In the genomic region with DNA sequence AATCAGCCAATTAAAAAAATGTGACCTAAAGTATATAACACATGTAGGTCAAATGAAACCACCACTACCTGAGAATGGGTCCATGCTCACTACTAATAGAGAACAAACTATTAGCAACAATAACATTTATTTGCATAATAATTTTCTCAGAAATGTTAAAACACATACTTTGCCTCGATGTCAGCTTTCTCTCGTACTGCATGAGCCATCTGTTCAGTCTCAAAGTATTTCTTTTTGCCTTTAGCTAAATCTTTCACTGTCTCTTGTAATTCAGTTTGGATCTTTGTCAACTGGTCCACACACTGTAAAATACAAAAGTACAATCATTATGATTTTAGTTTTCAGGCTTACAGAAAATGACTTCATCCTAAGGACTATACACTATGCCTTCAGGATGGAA, we compare ENCODE assay signal across 18 cellular contexts.
DNase-seq lines count a peak whose midpoint lies in the region; ATAC-seq, FAIRE-seq and TF ChIP-seq lines count a peak whose summit lies in the region.
"Had no signal": no experiment of that assay in that cellular context is flagged by ENCODE, and none has a peak within 500 bp of the region (broad histone marks: within the 10 kb centered on the region; RNA-seq: fewer than 3 reads in every experiment).

No MANE protein-coding gene starts in this region.

- no peaks in the 10 kb centered on the region for H4K20me1 ChIP-seq in astrocyte (ENCODE audit: insufficient read depth, low read length)

- peaks cover 34 to 44% of the 10 kb centered on the region in 2 donors for H3K4me1 Mint-ChIP-seq in natural killer cell treated with Interleukin-12 subunit alpha and Interleukin-12 subunit beta and Interleukin-15 and Interleukin-18, amount 100 ng/mL, for 72 hours (ENCODE audit: low read depth in 2 of 2)
- H3K4me1 Mint-ChIP-seq in natural killer cell (peaks cover 7 to 10% of the 10 kb centered on the region in 2 donors), astrocyte (ENCODE audit: low read depth, unreplicated experiment) (peaks cover 7% of the 10 kb centered on the region)
- peaks cover 34 to 63% of the 10 kb centered on the region in 2 donors for H3K4me1 Mint-ChIP-seq in stimulated activated naive B cell treated with anti-CD40 and anti-IgM and Interleukin-4, amounts not matched to agents 10 μg/mL and 1 μg/mL and 100 μg/mL, for 72 hours

- intact Hi-C loops in natural killer cell (cut with micrococcal nuclease) = no loop called here

- TF ChIP-seq CTCF in natural killer cell (IDR thresholded peaks at IDR 0.05) (no peak), astrocyte (IDR thresholded peaks at IDR 0.05; ENCODE audit: insufficient read depth, low read depth, low read length) (no peak), fibroblast of villous mesenchyme (IDR thresholded peaks at IDR 0.05; ENCODE audit: insufficient read depth, low read depth, low read length) (no peak)

- H3K4me3 ChIP-seq in astrocyte (ENCODE audit: insufficient read depth, low read depth, low read length) (no peak overlapping the region), fibroblast of villous mesenchyme (ENCODE audit: low read depth, low read length) (no peak overlapping the region)
- H3K4me3 ChIP-seq: GM23338 had no signal

- H3K27ac Mint-ChIP-seq in natural killer cell treated with Interleukin-12 subunit alpha and Interleukin-12 subunit beta and Interleukin-15 and Interleukin-18, amount 100 ng/mL, for 72 hours = peak overlapping the region; percentile 74 to 75
- H3K27ac Mint-ChIP-seq in natural killer cell (no peak overlapping the region), astrocyte (ENCODE audit: unreplicated experiment) (no peak overlapping the region)
- peak overlapping the region; percentile 65 for H3K27ac Mint-ChIP-seq in stimulated activated naive B cell treated with anti-CD40 and anti-IgM and Interleukin-4, amounts not matched to agents 10 μg/mL and 1 μg/mL and 100 μg/mL, for 72 hours
- H3K27ac Mint-ChIP-seq: CD8-positive, alpha-beta T cell; GM23338 had no signal

- no peak overlapping the region for H3K27ac ChIP-seq in astrocyte (ENCODE audit: low read depth, low read length)
- H3K27ac ChIP-seq: C4-2B had no signal

- peaks cover 32% of the 10 kb centered on the region for H3K36me3 Mint-ChIP-seq in natural killer cell treated with Interleukin-12 subunit alpha and Interleukin-12 subunit beta and Interleukin-15 and Interleukin-18, amount 100 ng/mL, for 72 hours
- H3K36me3 Mint-ChIP-seq in natural killer cell = peaks cover 14% of the 10 kb centered on the region
- peaks cover 4% of the 10 kb centered on the region for H3K36me3 Mint-ChIP-seq in astrocyte (ENCODE audit: low read depth, unreplicated experiment)
- H3K36me3 Mint-ChIP-seq in stimulated activated naive B cell treated with anti-CD40 and anti-IgM and Interleukin-4, amounts not matched to agents 10 μg/mL and 1 μg/mL and 100 μg/mL, for 72 hours = peaks cover 26 to 57% of the 10 kb centered on the region in 2 donors

- no peaks in the 10 kb centered on the region for H3K9me3 ChIP-seq in astrocyte (ENCODE audit: insufficient read depth, low read depth, low read length)
- H3K9me3 ChIP-seq: BE2C had no signal

- in situ Hi-C loops in ACHN (cut with HindIII; ENCODE audit: low pct_ligation_motif_present, low pct_unique_long_range_greater_than_20kb, low sequenced_read_pairs) = no loop called here

- no peaks in the 10 kb centered on the region for H3K27me3 ChIP-seq in astrocyte (ENCODE audit: insufficient read depth, low read length)
- H3K27me3 ChIP-seq: BE2C had no signal

- no peak overlapping the region for H3K9ac ChIP-seq in astrocyte (ENCODE audit: low read length)

- peak; percentile 49 for FAIRE-seq in astrocyte (lab: Jason Lieb, UNC)
- FAIRE-seq: D721Med had no signal

- no peak for ATAC-seq in natural killer cell treated with Interleukin-12 subunit alpha and Interleukin-12 subunit beta and Interleukin-15 and Interleukin-18, amount 100 ng/mL, for 72 hours
- no peak for ATAC-seq in natural killer cell
- ATAC-seq in stimulated activated naive B cell treated with anti-CD40 and anti-IgM and Interleukin-4, amounts not matched to agents 10 μg/mL and 1 μg/mL and 100 μg/mL, for 72 hours (replicated peaks) = no peak
- ATAC-seq: CD8-positive, alpha-beta T cell; GM23338 had no signal

- H3K27me3 Mint-ChIP-seq in natural killer cell treated with Interleukin-12 subunit alpha and Interleukin-12 subunit beta and Interleukin-15 and Interleukin-18, amount 100 ng/mL, for 72 hours = no peaks in the 10 kb centered on the region
- H3K27me3 Mint-ChIP-seq in natural killer cell (ENCODE audit: low read depth in 2 of 2) (no peaks in the 10 kb centered on the region), astrocyte (ENCODE audit: low read depth, unreplicated experiment) (no peaks in the 10 kb centered on the region)
- H3K27me3 Mint-ChIP-seq in stimulated activated naive B cell treated with anti-CD40 and anti-IgM and Interleukin-4, amounts not matched to agents 10 μg/mL and 1 μg/mL and 100 μg/mL, for 72 hours = no peaks in the 10 kb centered on the region

- no peaks in the 10 kb centered on the region for H3K79me2 ChIP-seq in astrocyte (ENCODE audit: insufficient read depth, low read length)

- peak overlapping the region; percentile 26 for H3K4me3 Mint-ChIP-seq in natural killer cell treated with Interleukin-12 subunit alpha and Interleukin-12 subunit beta and Interleukin-15 and Interleukin-18, amount 100 ng/mL, for 72 hours
- H3K4me3 Mint-ChIP-seq in natural killer cell (no peak overlapping the region), astrocyte (ENCODE audit: unreplicated experiment) (no peak overlapping the region)
- no peak overlapping the region for H3K4me3 Mint-ChIP-seq in stimulated activated naive B cell treated with anti-CD40 and anti-IgM and Interleukin-4, amounts not matched to agents 10 μg/mL and 1 μg/mL and 100 μg/mL, for 72 hours
- H3K4me3 Mint-ChIP-seq: CD8-positive, alpha-beta T cell; GM23338 had no signal

- H3K36me3 ChIP-seq in astrocyte (ENCODE audit: insufficient read depth, low read length) = peaks cover 9% of the 10 kb centered on the region
- H3K36me3 ChIP-seq: BE2C had no signal

- H3K4me1 ChIP-seq in astrocyte (ENCODE audit: insufficient read depth, low read length) = no peaks in the 10 kb centered on the region
- H3K4me1 ChIP-seq: BE2C had no signal

- DNase-seq in natural killer cell treated with Interleukin-12 subunit alpha and Interleukin-12 subunit beta and Interleukin-15 and Interleukin-18, amount 100 ng/mL, for 72 hours (ENCODE audit: low spot score) = no peak
- no peak for DNase-seq in natural killer cell
- no peak for DNase-seq in astrocyte (ENCODE audit: low read depth)
- peak; percentile 48 for DNase-seq in fibroblast of villous mesenchyme (ENCODE audit: low read depth)
- DNase-seq in stimulated activated naive B cell treated with anti-CD40 and anti-IgM and Interleukin-4, amounts not matched to agents 10 μg/mL and 1 μg/mL and 100 μg/mL, for 72 hours = no peak
- no peak for DNase-seq in kidney tubule cell (ENCODE audit: low spot score)
- no peak for DNase-seq in ACHN
- no peak for DNase-seq in DMS 273 (lab: John Stamatoyannopoulos, UW; ENCODE audit: unreplicated experiment)
- DNase-seq: 8988T; BE2C; CD8-positive, alpha-beta T cell; COR-L47; DND-41; GDM1; H7 had no signal

- no peak overlapping the region for H2AFZ ChIP-seq in astrocyte (ENCODE audit: low read depth, low read length)
- H2AFZ ChIP-seq: GM23338 had no signal

- H3K9me3 Mint-ChIP-seq in natural killer cell treated with Interleukin-12 subunit alpha and Interleukin-12 subunit beta and Interleukin-15 and Interleukin-18, amount 100 ng/mL, for 72 hours = no peaks in the 10 kb centered on the region
- H3K9me3 Mint-ChIP-seq in natural killer cell (no peaks in the 10 kb centered on the region), astrocyte (ENCODE audit: unreplicated experiment) (no peaks in the 10 kb centered on the region)
- H3K9me3 Mint-ChIP-seq in stimulated activated naive B cell treated with anti-CD40 and anti-IgM and Interleukin-4, amounts not matched to agents 10 μg/mL and 1 μg/mL and 100 μg/mL, for 72 hours = no peaks in the 10 kb centered on the region
- H3K9me3 Mint-ChIP-seq: CD8-positive, alpha-beta T cell; GM23338 had no signal

- H3K4me2 ChIP-seq in astrocyte (ENCODE audit: low read length) = no peak overlapping the region
- H3K4me2 ChIP-seq: GM23338 had no signal

Comparison
In these comparisons a context has a peak if more than half of its experiments do, and no peak if none do; other contexts are left out.
1. H3K27ac Mint-ChIP-seq: peak in natural killer cell treated with Interleukin-12 subunit alpha and Interleukin-12 subunit beta and Interleukin-15 and Interleukin-18, amount 100 ng/mL, for 72 hours (2 of 2) and stimulated activated naive B cell treated with anti-CD40 and anti-IgM and Interleukin-4, amounts not matched to agents 10 μg/mL and 1 μg/mL and 100 μg/mL, for 72 hours (single experiment); none in natural killer cell (0 of 2) and astrocyte (single experiment).